1 cellular context compared by ENCODE assay signal in genomic region chr3:13189639-13190375, GRCh38.
TF ChIP-seq lines count a peak whose summit lies in the region.

No MANE protein-coding gene starts in this region.

TF ChIP-seq in HepG2, 621 proteins besides CTCF, POLR2A, EP300 and RAD21 (continued from another document and continues in another):
- peak; percentile 45; the same call in 1 of the 2 replicates for TF ChIP-seq PRDM10 (CRISPR knock-in tag; IDR thresholded peaks at IDR 0.05; ENCODE audit: low read depth)
- peak; percentile 94 for TF ChIP-seq ARNTL (CRISPR knock-in tag; IDR thresholded peaks at IDR 0.05)
- TF ChIP-seq ZNF816 (CRISPR knock-in tag; IDR thresholded peaks at IDR 0.05; ENCODE audit: borderline replicate concordance): 0 out of 2 replicates have a peak, but pooled peaks have one; percentile 62
- peak; percentile 73; the same call in 1 of the 2 replicates for TF ChIP-seq SMAD1 (CRISPR knock-in tag; IDR thresholded peaks at IDR 0.05; ENCODE audit: borderline replicate concordance, low read depth)
- peak; percentile 79; the same call in 1 of the 2 replicates for TF ChIP-seq HNRNPL (IDR thresholded peaks at IDR 0.05; ENCODE audit: low read depth, low read length)
- TF ChIP-seq BCL6 (CRISPR knock-in tag; IDR thresholded peaks at IDR 0.05): peak; percentile 60
- TF ChIP-seq MNT (IDR thresholded peaks at IDR 0.05): peak; percentile 42
- TF ChIP-seq DPF2 (CRISPR knock-in tag; IDR thresholded peaks at IDR 0.05; ENCODE audit: borderline replicate concordance, low read depth): peak; percentile 73
- TF ChIP-seq ZBTB21 (CRISPR knock-in tag; IDR thresholded peaks at IDR 0.05): peak; percentile 39; the same call in 1 of the 2 replicates
- no peak for TF ChIP-seq ZNF468 (CRISPR knock-in tag; IDR thresholded peaks at IDR 0.05)
- no peak for TF ChIP-seq KMT2A (CRISPR knock-in tag; IDR thresholded peaks at IDR 0.05)
- peak; percentile 93 for TF ChIP-seq AHR (CRISPR knock-in tag; IDR thresholded peaks at IDR 0.05)
- no peak for TF ChIP-seq BRF2 (CRISPR knock-in tag; IDR thresholded peaks at IDR 0.05)
- peak; percentile 67; the same call in 1 of the 2 replicates for TF ChIP-seq YEATS2 (CRISPR knock-in tag; IDR thresholded peaks at IDR 0.05; ENCODE audit: borderline replicate concordance)
- peak; percentile 73 for TF ChIP-seq POGZ (CRISPR knock-in tag; IDR thresholded peaks at IDR 0.05)
- TF ChIP-seq CBX5 (CRISPR knock-in tag; IDR thresholded peaks at IDR 0.05; ENCODE audit: borderline replicate concordance): peak; percentile 49; the same call in 1 of the 2 replicates
- peak; percentile 47; the same call in 1 of the 2 replicates for TF ChIP-seq KLF9 (CRISPR knock-in tag; IDR thresholded peaks at IDR 0.05; ENCODE audit: low read depth)
- peak; percentile 91 for TF ChIP-seq FOSL1 (CRISPR knock-in tag; IDR thresholded peaks at IDR 0.05; ENCODE audit: borderline replicate concordance)
- peak in 1 of 2 experiments; percentile 27; a peak in 1 of 4 replicates for TF ChIP-seq REST (IDR thresholded peaks at IDR 0.05; ENCODE audit: borderline replicate concordance in 1 of 2, low read depth in 1 of 2, low read length in 2 of 2)
- peak; percentile 92 for TF ChIP-seq JUND (CRISPR knock-in tag; IDR thresholded peaks at IDR 0.05)
- peak; percentile 81; the same call in 1 of the 2 replicates for TF ChIP-seq ZNF788 (CRISPR knock-in tag; IDR thresholded peaks at IDR 0.05; ENCODE audit: borderline replicate concordance)
- peak; percentile 73 for TF ChIP-seq GABPB1 (CRISPR knock-in tag; IDR thresholded peaks at IDR 0.05)
- TF ChIP-seq RBM39 (IDR thresholded peaks at IDR 0.05; ENCODE audit: low read depth, low read length, poor library complexity, severe bottlenecking): no peak
- no peak for TF ChIP-seq HBP1 (CRISPR knock-in tag; IDR thresholded peaks at IDR 0.05; ENCODE audit: low read depth)
- TF ChIP-seq ZNF646 (CRISPR knock-in tag; IDR thresholded peaks at IDR 0.05): 0 out of 2 replicates have a peak, but pooled peaks have one; percentile 24
- no peak for TF ChIP-seq ZNF800 (CRISPR knock-in tag; IDR thresholded peaks at IDR 0.05)
- TF ChIP-seq FOXK1 (CRISPR knock-in tag; IDR thresholded peaks at IDR 0.05; ENCODE audit: borderline replicate concordance, low read depth): peak; percentile 74
- peak; percentile 97 for TF ChIP-seq ZNF687 (CRISPR knock-in tag; IDR thresholded peaks at IDR 0.05)
